Comparison of ENCODE assay signal across 1 cellular context in the genomic region with DNA sequence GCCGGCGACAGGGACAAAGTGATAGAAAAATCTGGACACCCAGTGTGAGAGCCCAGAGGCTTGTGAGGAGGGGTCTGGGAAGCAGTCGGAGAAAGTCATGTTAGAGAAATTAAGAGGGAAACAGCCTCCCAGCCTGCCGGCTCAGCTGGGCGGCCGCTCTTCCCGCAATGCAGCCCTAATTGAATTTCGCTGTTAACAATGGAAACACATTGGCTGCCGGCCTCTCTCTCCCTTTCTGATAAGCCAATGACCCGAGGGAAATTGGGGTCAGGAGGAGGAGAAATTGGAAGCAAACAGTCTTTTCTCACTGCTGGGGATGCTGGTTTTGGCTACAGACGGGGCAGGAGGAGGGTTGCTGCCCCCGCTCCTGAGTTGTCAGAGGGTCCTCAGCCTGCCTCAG.
TF ChIP-seq lines count a peak whose summit lies in the region.

No MANE protein-coding gene starts in this region.

TF ChIP-seq in H1, 55 proteins besides CTCF, POLR2A, EP300 and RAD21:
- TF ChIP-seq JUN (IDR thresholded peaks at IDR 0.05; ENCODE audit: low read depth, low read length) (no peak), RBBP5 (IDR thresholded peaks at IDR 0.05; ENCODE audit: borderline replicate concordance, low read depth, low read length) (no peak), GABPA (IDR thresholded peaks at IDR 0.05; ENCODE audit: borderline replicate concordance, insufficient read depth, low read length) (0 out of 2 replicates have a peak, but pooled peaks have one; percentile 13), SP1 (IDR thresholded peaks at IDR 0.05; ENCODE audit: low read depth, low read length) (no peak)
- TF ChIP-seq, protein P1, sequence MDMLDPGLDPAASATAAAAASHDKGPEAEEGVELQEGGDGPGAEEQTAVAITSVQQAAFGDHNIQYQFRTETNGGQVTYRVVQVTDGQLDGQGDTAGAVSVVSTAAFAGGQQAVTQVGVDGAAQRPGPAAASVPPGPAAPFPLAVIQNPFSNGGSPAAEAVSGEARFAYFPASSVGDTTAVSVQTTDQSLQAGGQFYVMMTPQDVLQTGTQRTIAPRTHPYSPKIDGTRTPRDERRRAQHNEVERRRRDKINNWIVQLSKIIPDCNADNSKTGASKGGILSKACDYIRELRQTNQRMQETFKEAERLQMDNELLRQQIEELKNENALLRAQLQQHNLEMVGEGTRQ (IDR thresholded peaks at IDR 0.05; ENCODE audit: low read length) = no peak
TF ChIP-seq in H1: peak in this region for 1.
